8 cellular contexts compared by ENCODE assay signal in genomic region chr3:156685198-156685597, GRCh38. TPM values are rescaled to one million over a fixed set of nuclear protein-coding genes. Genes with fewer than 3 reads are reported as not detected.
A peak's percentile ranks its signal among the peaks of the same experiment; 100 is the strongest.
DNase-seq lines count a peak whose midpoint lies in the region; ATAC-seq and TF ChIP-seq lines count a peak whose summit lies in the region.

No MANE protein-coding gene starts in this region.

- no peaks in the 10 kb centered on the region for H3K27me3 Mint-ChIP-seq in Calu3 (ENCODE audit: unreplicated experiment)
- H3K27me3 Mint-ChIP-seq in T-helper 17 cell: no peaks in the 10 kb centered on the region

- H3K36me3 Mint-ChIP-seq in Calu3 (ENCODE audit: insufficient read depth, unreplicated experiment) (peaks cover 48% of the 10 kb centered on the region), T-helper 17 cell (ENCODE audit: low read depth) (peaks cover 2% of the 10 kb centered on the region)

- DNase-seq in Calu3: no peak
- no peak for DNase-seq in T-helper 17 cell
- DNase-seq in kidney tubule cell (ENCODE audit: low spot score): peak; percentile 40
- no peak for DNase-seq in stimulated activated naive CD4-positive, alpha-beta T cell treated with Interleukin-2 at 50 U/mL for 16 hours (lab: John Stamatoyannopoulos, UW)
- no peak for DNase-seq in activated CD8-positive, alpha-beta memory T cell treated with anti-CD3 and anti-CD28 coated beads for 24 hours
- no peak for DNase-seq in GM19240 (ENCODE audit: insufficient read length, low spot score)

- peak overlapping the region; percentile 75 for H3K27ac Mint-ChIP-seq in Calu3 (ENCODE audit: unreplicated experiment)
- peak overlapping the region; percentile 24 for H3K27ac Mint-ChIP-seq in T-helper 17 cell

- H3K9me3 Mint-ChIP-seq in Calu3 (ENCODE audit: low read depth, unreplicated experiment): no peaks in the 10 kb centered on the region

- peaks cover 63% of the 10 kb centered on the region for H3K4me1 Mint-ChIP-seq in Calu3 (ENCODE audit: low read depth, unreplicated experiment)
- peaks cover 53% of the 10 kb centered on the region for H3K4me1 Mint-ChIP-seq in T-helper 17 cell

- no peak for TF ChIP-seq CTCF in Calu3 (IDR thresholded peaks at IDR 0.05; ENCODE audit: unreplicated experiment)

- no peaks in the 10 kb centered on the region for H3K9me3 ChIP-seq in T-helper 17 cell (ENCODE audit: control insufficient read depth, low read length, poor library complexity, severe bottlenecking)

- intact Hi-C loops in Calu3 (cut with micrococcal nuclease; ENCODE audit: unreplicated experiment): loop anchor here (2.0 kb wide), 1 partner anchor 128 kb away; no protein-coding TSS in a partner anchor

- CTCF ChIA-PET in Calu3 (lab: Charles Lee): interaction anchor here (0.6 to 1.1 kb wide), 3 partner anchors 150 to 443 kb away, joined by 3 read pairs; no protein-coding TSS in a partner anchor

- ATAC-seq in GM21576 (IDR thresholded peaks at IDR 0.05; ENCODE audit: unreplicated experiment): peak; percentile 31
- ATAC-seq in T-helper 17 cell: peak; percentile 15
- ATAC-seq in GM21825 (IDR thresholded peaks at IDR 0.05; ENCODE audit: unreplicated experiment): no peak

- no TSS peak for BruUV-seq in Calu3 (replicated peaks; lab: Mats Ljungman, UMichigan)

- H3K4me3 Mint-ChIP-seq in Calu3 (ENCODE audit: low read depth, unreplicated experiment) (peak overlapping the region; percentile 48), T-helper 17 cell (peak overlapping the region; percentile 66)

RNA-seq across cellular contexts. Expression of gene TIPARP, which starts 10.8 kb away (rescaled TPM):
- 84.9 and 91.4 TPM in 2 replicates for total RNA-seq in Calu3 (2022)
- 100 to 1,000 TPM; 126 to 180 TPM for total RNA-seq in T-helper 17 cell
